Comparison of ENCODE assay signal across 17 cellular contexts in genomic region chr6:90496617-90497016, GRCh38.
"Had no signal": no experiment of that assay in that cellular context is flagged by ENCODE, and none has a peak within 500 bp of the region (broad histone marks: within the 10 kb centered on the region; RNA-seq: fewer than 3 reads in every experiment).

No MANE protein-coding gene starts in this region.

- H3K36me3 Mint-ChIP-seq: activated naive CD4-positive, alpha-beta T cell treated with anti-CD3 and anti-CD28 coated beads, Interleukin-2, amount 50 U/mL, for 24 hours; mesothelial cell of epicardium; naive B cell had no signal

- H3K4me3 Mint-ChIP-seq: activated CD4-positive, alpha-beta T cell treated with anti-CD3 and anti-CD28 coated beads, Interleukin-2, amount 10 ng/mL, durations not matched to agents 7 days and 5 days; activated naive CD4-positive, alpha-beta T cell treated with anti-CD3 and anti-CD28 coated beads, Interleukin-2, amount 50 U/mL, for 24 hours; mesothelial cell of epicardium; naive B cell; T-helper 1 cell treated with Interleukin-12 subunit alpha and Interleukin-12 subunit beta and Interleukin-4 antibody, amounts not matched to agents 30 μg/mL and 1 μg/mL, for 36 hours had no signal

- DNase-seq: activated CD4-positive, alpha-beta T cell treated with anti-CD3 and anti-CD28 coated beads, Interleukin-2, amount 10 ng/mL, durations not matched to agents 7 days and 5 days; activated CD4-positive, CD25-positive, alpha-beta regulatory T cell; activated CD8-positive, alpha-beta memory T cell treated with anti-CD3 and anti-CD28 coated beads for 24 hours; activated effector memory CD4-positive, alpha-beta T cell treated with Interleukin-2 at 50 U/mL for 16 hours; caudate nucleus; effector memory CD4-positive, alpha-beta T cell; left ventricle myocardium superior; naive B cell; occipital lobe; stimulated activated CD4-positive, alpha-beta T cell treated with anti-CD3 and anti-CD28 coated beads, Interleukin-12 subunit alpha, Interleukin-12 subunit beta, amount 100 ng/mL, for 4 hours; stimulated activated naive CD4-positive, alpha-beta T cell treated with Interleukin-2 at 50 U/mL for 16 hours had no signal

- H3K4me1 Mint-ChIP-seq: activated naive CD4-positive, alpha-beta T cell treated with anti-CD3 and anti-CD28 coated beads, Interleukin-2, amount 50 U/mL, for 24 hours; naive B cell had no signal

- H3K9me3 Mint-ChIP-seq: activated CD4-positive, alpha-beta T cell treated with anti-CD3 and anti-CD28 coated beads, Interleukin-2, amount 10 ng/mL, durations not matched to agents 7 days and 5 days; activated naive CD4-positive, alpha-beta T cell treated with anti-CD3 and anti-CD28 coated beads, Interleukin-2, amount 50 U/mL, for 24 hours; mesothelial cell of epicardium; naive B cell; T-helper 1 cell treated with Interleukin-12 subunit alpha and Interleukin-12 subunit beta and Interleukin-4 antibody, amounts not matched to agents 30 μg/mL and 1 μg/mL, for 36 hours had no signal

- H3K27ac Mint-ChIP-seq: activated CD4-positive, alpha-beta T cell treated with anti-CD3 and anti-CD28 coated beads, Interleukin-2, amount 10 ng/mL, durations not matched to agents 7 days and 5 days; activated naive CD4-positive, alpha-beta T cell treated with anti-CD3 and anti-CD28 coated beads, Interleukin-2, amount 50 U/mL, for 24 hours; mesothelial cell of epicardium; naive B cell; T-helper 1 cell treated with Interleukin-12 subunit alpha and Interleukin-12 subunit beta and Interleukin-4 antibody, amounts not matched to agents 30 μg/mL and 1 μg/mL, for 36 hours had no signal

- FAIRE-seq: keratinocyte had no signal

- H3K4me3 ChIP-seq: coronary artery had no signal

- H3K27ac ChIP-seq: coronary artery had no signal

- ATAC-seq: left ventricle myocardium superior, SK-N-SH treated with all-trans-retinoic acid at 6 μM for 48 hours had no signal
